ENCODE assay signal across 31 cellular contexts in the genomic region with DNA sequence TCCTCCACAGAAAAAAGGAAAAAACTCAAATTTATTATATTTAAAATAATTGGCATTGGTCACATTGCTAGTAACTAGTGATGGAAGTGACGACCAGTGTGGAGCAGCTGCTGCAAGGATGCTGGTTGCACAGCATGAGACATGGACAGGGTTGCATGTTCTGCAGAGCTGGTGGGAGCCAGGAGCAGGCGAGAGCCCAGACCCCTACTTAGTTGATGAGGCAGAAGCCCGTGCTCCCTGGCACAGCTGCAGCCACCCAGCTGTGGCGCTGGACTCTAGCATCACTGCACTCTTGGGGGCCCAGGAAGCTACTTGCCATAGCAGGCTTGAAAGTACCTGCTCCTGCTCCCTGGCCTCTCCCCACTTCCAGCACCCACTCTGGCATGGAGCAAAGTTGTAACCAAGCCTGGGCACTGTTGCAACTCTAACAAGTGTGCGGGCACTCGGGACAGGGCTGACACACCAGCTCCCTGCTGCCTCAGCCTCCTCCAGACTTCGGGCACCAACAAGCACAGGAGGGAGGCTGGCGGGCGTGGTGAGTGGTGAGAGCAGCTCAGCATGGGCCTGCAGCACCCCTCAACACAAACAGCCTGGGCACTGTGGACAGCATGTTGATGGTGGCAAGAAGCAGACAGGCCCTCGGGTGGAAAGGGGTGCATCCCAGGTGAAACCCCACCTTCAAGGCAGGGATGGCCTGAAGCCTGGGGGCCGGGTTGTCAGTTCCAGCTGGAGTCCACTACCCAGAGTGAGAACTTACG.
"Had no signal": no experiment of that assay in that cellular context is flagged by ENCODE, and none has a peak within 500 bp of the region (broad histone marks: within the 10 kb centered on the region; RNA-seq: fewer than 3 reads in every experiment).

No MANE protein-coding gene starts in this region.

- ATAC-seq: activated CD8-positive, alpha-beta memory T cell treated with anti-CD3 and anti-CD28 coated beads, Interleukin-2, amount 10 ng/mL, durations not matched to agents 7 days and 5 days; activated T-cell treated with anti-CD3 and anti-CD28 coated beads, Interleukin-2, amount 50 U/mL, for 72 hours; activated T-helper 17 cell treated with anti-CD3 and anti-CD28 coated beads, Interleukin-2, amount 50 U/mL, for 72 hours; Right ventricle myocardium inferior had no signal

- H3K4me3 ChIP-seq: MG63, Peyer's patch, SJCRH30, SK-N-MC had no signal

- H3K27me3 ChIP-seq: brain microvascular endothelial cell, MG63, Peyer's patch, SJCRH30 had no signal

- H3K36me3 ChIP-seq: brain microvascular endothelial cell, MG63, Peyer's patch, SJCRH30 had no signal

- H3K4me1 ChIP-seq: Peyer's patch, SJCRH30 had no signal

- H3K9me3 ChIP-seq: MG63, Peyer's patch, SJCRH30 had no signal

- H3K27ac ChIP-seq: brain microvascular endothelial cell, Peyer's patch, RWPE1, SJCRH30, SK-N-MC, WERI-Rb-1 had no signal

- DNase-seq: activated CD4-positive, alpha-beta memory T cell treated with anti-CD3 and anti-CD28 coated beads, Interleukin-2, amount 10 ng/mL, durations not matched to agents 7 days and 5 days; activated CD4-positive, alpha-beta T cell treated with anti-CD3 and anti-CD28 coated beads for 1 hour; activated CD4-positive, alpha-beta T cell treated with anti-CD3 and anti-CD28 coated beads for 48 hours; activated CD4-positive, CD25-positive, alpha-beta regulatory T cell; activated CD8-positive, alpha-beta memory T cell treated with anti-CD3 and anti-CD28 coated beads for 24 hours; activated CD8-positive, alpha-beta memory T cell treated with anti-CD3 and anti-CD28 coated beads, Interleukin-2, amount 10 ng/mL, durations not matched to agents 7 days and 5 days; activated CD8-positive, alpha-beta memory T cell treated with anti-CD3 and anti-CD28 coated beads, Interleukin-2, amount 50 U/mL, for 48 hours; activated effector memory CD4-positive, alpha-beta T cell treated with anti-CD3 and anti-CD28 coated beads, Interleukin-2, amount 50 U/mL, for 16 hours; activated naive CD4-positive, alpha-beta T cell; activated naive CD4-positive, alpha-beta T cell treated with anti-CD3 and anti-CD28 coated beads, Interleukin-2, amount 50 U/mL, for 16 hours; activated naive CD8-positive, alpha-beta T cell treated with anti-CD3 and anti-CD28 coated beads for 36 hours; activated T-cell treated with anti-CD3 and anti-CD28 coated beads, Interleukin-2, amount 50 U/mL, for 72 hours; amniotic stem cell; brain microvascular endothelial cell; KG1; MG63; NCI-H1048; NCI-H1105 treated with DMSO at 0.1 percent for 48 hours; NCI-H1436 treated with DMSO at 0.1 percent for 48 hours; NCI-H1694 treated with DMSO at 0.1 percent for 48 hours; NCI-H2029; NCI-H345; NK-92 treated with Interleukin-12 subunit alpha and Interleukin-12 subunit beta, amount 100 ng/mL, for 24 hours; Peyer's patch; T1000 had no signal
